Comparison of ENCODE assay signal across 29 cellular contexts in genomic region chr3:165820685-165821123, GRCh38. TPM values are rescaled to one million over a fixed set of nuclear protein-coding genes. Genes with fewer than 3 reads are reported as not detected.
DNase-seq lines count a peak whose midpoint lies in the region; ATAC-seq, FAIRE-seq and TF ChIP-seq lines count a peak whose summit lies in the region.
"Had no signal": no experiment of that assay in that cellular context is flagged by ENCODE, and none has a peak within 500 bp of the region (broad histone marks: within the 10 kb centered on the region; RNA-seq: fewer than 3 reads in every experiment).

No MANE protein-coding gene starts in this region.

- H3K27me3 ChIP-seq in keratinocyte (ENCODE audit: control insufficient read depth, extremely low read depth, insufficient read depth, low read length): no peaks in the 10 kb centered on the region
- H3K27me3 ChIP-seq in smooth muscle cell (ENCODE audit: low read depth): no peaks in the 10 kb centered on the region
- no peaks in the 10 kb centered on the region for H3K27me3 ChIP-seq in right cardiac atrium (ENCODE audit: control insufficient read depth, insufficient read depth)
- H3K27me3 ChIP-seq: adrenal gland, breast epithelium, heart right ventricle, upper lobe of right lung had no signal

- no peaks in the 10 kb centered on the region for H4K20me1 ChIP-seq in keratinocyte (ENCODE audit: control insufficient read depth, extremely low read depth, insufficient read depth, low read length)
- no peaks in the 10 kb centered on the region for H4K20me1 ChIP-seq in smooth muscle cell (ENCODE audit: low read depth)

- no peaks in the 10 kb centered on the region for H3K36me3 ChIP-seq in keratinocyte (ENCODE audit: control insufficient read depth in 2 of 2, extremely low read depth in 1 of 2, insufficient read depth in 2 of 2, low read length in 2 of 2)
- H3K36me3 ChIP-seq in smooth muscle cell (ENCODE audit: low read depth): no peaks in the 10 kb centered on the region
- H3K36me3 ChIP-seq: adrenal gland, breast epithelium, heart right ventricle, upper lobe of right lung had no signal

- TF ChIP-seq CTCF in keratinocyte (optimal IDR thresholded peaks at IDR 0.05 in 1 of 3, IDR thresholded peaks at IDR 0.05 in 1 of 3, conservative IDR thresholded peaks at IDR 0.05 in 1 of 3; ENCODE audit: extremely low read depth in 1 of 3, insufficient read depth in 2 of 3, low read length in 3 of 3) (no peak), smooth muscle cell (IDR thresholded peaks at IDR 0.05; ENCODE audit: borderline replicate concordance, insufficient read depth, poor library complexity, severe bottlenecking) (no peak), natural killer cell (IDR thresholded peaks at IDR 0.05) (no peak)

- H3K9me3 ChIP-seq in keratinocyte (ENCODE audit: control insufficient read depth, low read depth, low read length) (no peaks in the 10 kb centered on the region), smooth muscle cell (replicated peaks; ENCODE audit: low read depth) (no peaks in the 10 kb centered on the region), right cardiac atrium (ENCODE audit: control insufficient read depth, low read length) (no peaks in the 10 kb centered on the region)
- H3K9me3 ChIP-seq: adrenal gland, breast epithelium, upper lobe of right lung had no signal

- no peak overlapping the region for H3K27ac Mint-ChIP-seq in natural killer cell
- H3K27ac Mint-ChIP-seq: CD8-positive, alpha-beta T cell; IgD-negative memory B cell; progenitor cell of endocrine pancreas; T-cell had no signal

- no peaks in the 10 kb centered on the region for H3K79me2 ChIP-seq in keratinocyte (ENCODE audit: control insufficient read depth, insufficient read depth, low read length)
- no peaks in the 10 kb centered on the region for H3K79me2 ChIP-seq in smooth muscle cell (ENCODE audit: low read depth)

- DNase-seq in keratinocyte (ENCODE audit: low read depth, low spot score) (no peak), smooth muscle cell (lab: John Stamatoyannopoulos, UW; ENCODE audit: unreplicated experiment) (no peak), natural killer cell (no peak), right cardiac atrium (no peak)
- no peak for DNase-seq in stimulated activated CD4-positive, alpha-beta T cell treated with anti-CD3 and anti-CD28 coated beads, Interleukin-2, amount 100 ng/mL, for 24 hours
- DNase-seq: activated CD8-positive, alpha-beta memory T cell treated with anti-CD3 and anti-CD28 coated beads, Interleukin-2, amount 50 U/mL, for 4 hours; activated effector memory CD4-positive, alpha-beta T cell treated with anti-CD3 and anti-CD28 coated beads, Interleukin-2, amount 50 U/mL, for 16 hours; adrenal gland; CD8-positive, alpha-beta T cell; cortex of kidney; DMS79; heart right ventricle; MM.1S; NCI-H1694; NCI-H748 treated with DMSO at 0.1 percent for 48 hours; PC-3; SIG-M5; T-cell; upper lobe of right lung had no signal

- H3K4me3 Mint-ChIP-seq in natural killer cell: no peak overlapping the region
- H3K4me3 Mint-ChIP-seq: CD8-positive, alpha-beta T cell; IgD-negative memory B cell; neural crest cell; T-cell had no signal

- dilution Hi-C loops in keratinocyte (cut with MboI; ENCODE audit: extremely low pct_ligation_motif_present, low sequenced_read_pairs): no loop called here

- H3K36me3 Mint-ChIP-seq in natural killer cell: no peaks in the 10 kb centered on the region
- H3K36me3 Mint-ChIP-seq: CD8-positive, alpha-beta T cell; IgD-negative memory B cell; T-cell had no signal

- H3K9ac ChIP-seq in keratinocyte (ENCODE audit: control insufficient read depth, extremely low read depth, insufficient read depth, low read length) (no peak overlapping the region), smooth muscle cell (ENCODE audit: low read depth) (no peak overlapping the region)

- peak; percentile 48 for FAIRE-seq in keratinocyte (lab: Jason Lieb, UNC)
- FAIRE-seq: endometrium, H1 had no signal

- H3K4me1 Mint-ChIP-seq in natural killer cell: no peaks in the 10 kb centered on the region
- H3K4me1 Mint-ChIP-seq: IgD-negative memory B cell, neural crest cell, T-cell had no signal

- H3F3A ChIP-seq in smooth muscle cell (ENCODE audit: low read depth): no peaks in the 10 kb centered on the region

- no peaks in the 10 kb centered on the region for H3K9me1 ChIP-seq in keratinocyte (ENCODE audit: control insufficient read depth, extremely low read depth, insufficient read depth, low read length)

- no peaks in the 10 kb centered on the region for H3K27me3 Mint-ChIP-seq in natural killer cell (ENCODE audit: low read depth in 2 of 2)
- H3K27me3 Mint-ChIP-seq: IgD-negative memory B cell, progenitor cell of endocrine pancreas, T-cell had no signal

- H2AFZ ChIP-seq in keratinocyte (ENCODE audit: control insufficient read depth, low read length) (no peak overlapping the region), smooth muscle cell (ENCODE audit: low read depth) (no peak overlapping the region)

- 75% methylated on average over 1 of the region's 1 CpG for WGBS in smooth muscle cell (ENCODE audit: low lambda C conversion rate)
- WGBS in right cardiac atrium: 88% methylated on average over 1 of the region's 1 CpG

- H3K27ac ChIP-seq in keratinocyte (ENCODE audit: control insufficient read depth, insufficient read depth, low read length): no peak overlapping the region
- H3K27ac ChIP-seq in smooth muscle cell (ENCODE audit: low read depth): no peak overlapping the region
- H3K27ac ChIP-seq in right cardiac atrium (ENCODE audit: low read length): no peak overlapping the region
- H3K27ac ChIP-seq: adrenal gland, breast epithelium, heart right ventricle, upper lobe of right lung had no signal

- peaks cover 8 to 12% of the 10 kb centered on the region in 2 donors for H3K9me3 Mint-ChIP-seq in natural killer cell
- H3K9me3 Mint-ChIP-seq: neural crest cell had no signal

- H3K4me2 ChIP-seq in keratinocyte (ENCODE audit: control insufficient read depth, extremely low read depth, insufficient read depth, low read depth, low read length): no peak overlapping the region
- no peak overlapping the region for H3K4me2 ChIP-seq in smooth muscle cell

- H3K4me1 ChIP-seq in keratinocyte (ENCODE audit: control insufficient read depth, extremely low read depth, insufficient read depth, low read length) (no peaks in the 10 kb centered on the region), smooth muscle cell (ENCODE audit: low read depth) (no peaks in the 10 kb centered on the region), right cardiac atrium (ENCODE audit: control insufficient read depth, insufficient read depth, low read length) (no peaks in the 10 kb centered on the region)
- H3K4me1 ChIP-seq: adrenal gland, breast epithelium, heart right ventricle, upper lobe of right lung had no signal

- intact Hi-C loops in natural killer cell (cut with micrococcal nuclease): no loop called here
- intact Hi-C loops in right cardiac atrium (cut with DNase I): no loop called here

- ATAC-seq in GM18870 (IDR thresholded peaks at IDR 0.05; ENCODE audit: unreplicated experiment): peak; percentile 82
- peak; percentile 81 for ATAC-seq in HG02798 (IDR thresholded peaks at IDR 0.05; ENCODE audit: poor library complexity, unreplicated experiment)
- peak; percentile 90 for ATAC-seq in HG03432 (IDR thresholded peaks at IDR 0.05; ENCODE audit: unreplicated experiment)
- ATAC-seq in natural killer cell: no peak
- no peak for ATAC-seq in right cardiac atrium
- ATAC-seq: CD8-positive, alpha-beta T cell; heart right ventricle; PC-3; T-cell; upper lobe of right lung had no signal

- H3K4me3 ChIP-seq in keratinocyte (ENCODE audit: control insufficient read depth in 2 of 3, extremely low read depth in 1 of 3, insufficient read depth in 2 of 3, low read depth in 1 of 3, low read length in 3 of 3): no peak overlapping the region
- no peak overlapping the region for H3K4me3 ChIP-seq in smooth muscle cell
- H3K4me3 ChIP-seq in right cardiac atrium (ENCODE audit: low read length): no peak overlapping the region
- H3K4me3 ChIP-seq: adrenal gland, breast epithelium, heart right ventricle, upper lobe of right lung had no signal

RNA-seq across cellular contexts. Expression of gene BCHE, which starts 16.5 kb away (rescaled TPM):
- polyA plus RNA-seq in keratinocyte (0.71 to 2.0 TPM (median 1.7 TPM) in 3 replicates), smooth muscle cell (0.22 TPM in 1 of 2 replicates, not detected in the other), right cardiac atrium (8.4 TPM)
- polyA plus RNA-seq in keratinocyte (2011; ENCODE audit: low read depth): 1.7 TPM
- polyA plus RNA-seq in keratinocyte (2011; cell fraction: cytosol; rRNA removed): 0.26 and 0.60 TPM in 2 replicates
- polyA plus RNA-seq in keratinocyte (2011; cell fraction: nucleus; rRNA removed): 1.9 and 2.2 TPM in 2 replicates
- polyA plus RNA-seq in keratinocyte (2012; ENCODE audit: low replicate concordance): 0.86 and 0.96 TPM in 2 replicates
- 1.1 TPM in 2 of 3 replicates, not detected in the other for polyA minus RNA-seq in keratinocyte
- not detected for polyA minus RNA-seq in keratinocyte (2011; cell fraction: cytosol; rRNA and poly(A)+ RNA removed)
- 0.74 and 2.6 TPM in 2 replicates for polyA minus RNA-seq in keratinocyte (2011; cell fraction: nucleus; rRNA and poly(A)+ RNA removed)
- total RNA-seq in smooth muscle cell (0.27 TPM in 1 of 2 replicates, not detected in the other), natural killer cell (not detected), right cardiac atrium (10 to 100 TPM in 3 of 4 donors, 1 to 10 TPM in 1; 9.7 to 11.4 (median 10.2) TPM)
- total RNA-seq: CD8-positive, alpha-beta T cell; mononuclear cell; T-cell had no signal
- polyA plus RNA-seq: IgD-negative memory B cell had no signal

Comparison
In these comparisons a context has a peak if more than half of its experiments do, and no peak if none do; other contexts are left out.
1. ATAC-seq: peak in GM18870 (single experiment), HG02798 (single experiment) and HG03432 (single experiment); none in natural killer cell (0 of 3) and right cardiac atrium (0 of 2).